ENCODE assay signal across 1 cellular context in genomic region chr2:10305254-10305635, GRCh38.
TF ChIP-seq lines count a peak whose summit lies in the region.

No MANE protein-coding gene starts in this region.

TF ChIP-seq in A549, 52 proteins besides CTCF, POLR2A, EP300 and RAD21 (continued from another document):
- TF ChIP-seq ELK1 (IDR thresholded peaks at IDR 0.05; ENCODE audit: low read depth, low read length) = no peak
- TF ChIP-seq ESRRA (IDR thresholded peaks at IDR 0.05; ENCODE audit: borderline replicate concordance, low read length) = no peak
- no peak for TF ChIP-seq HOXB13 (CRISPR knock-in tag; IDR thresholded peaks at IDR 0.05; ENCODE audit: low read depth)
